ENCODE assay signal across 9 cellular contexts in genomic region chr9:120619751-120620655, GRCh38. TPM values are rescaled to one million over a fixed set of nuclear protein-coding genes. Genes with fewer than 3 reads are reported as not detected.
DNase-seq lines count a peak whose midpoint lies in the region; ATAC-seq, FAIRE-seq and TF ChIP-seq lines count a peak whose summit lies in the region.
"Had no signal": no experiment of that assay in that cellular context is flagged by ENCODE, and none has a peak within 500 bp of the region (broad histone marks: within the 10 kb centered on the region; RNA-seq: fewer than 3 reads in every experiment).

No MANE protein-coding gene starts in this region.

- H3K79me2 ChIP-seq in OCI-LY1 (ENCODE audit: insufficient read depth, low read length), result no peaks in the 10 kb centered on the region

- H3K4me1 Mint-ChIP-seq in naive thymus-derived CD8-positive, alpha-beta T cell, result peaks cover 0 to 10% (median 3%) of the 10 kb centered on the region in 4 donors

- no peak overlapping the region for H3K9ac ChIP-seq in OCI-LY1 (ENCODE audit: low read length)

- no peaks in the 10 kb centered on the region for H3F3A ChIP-seq in OCI-LY1 (ENCODE audit: insufficient read depth, low read length)

- no peak overlapping the region for H3K4me3 ChIP-seq in GM12875 (ENCODE audit: low read depth, low read length)
- H3K4me3 ChIP-seq in OCI-LY1 (ENCODE audit: low read depth, low read length, poor library complexity, severe bottlenecking), result no peak overlapping the region
- H3K4me3 ChIP-seq: skin epidermis had no signal

- no peaks in the 10 kb centered on the region for H3K27me3 Mint-ChIP-seq in naive thymus-derived CD8-positive, alpha-beta T cell

- peak overlapping the region in 2 of 10 donors; percentile 6 to 54 for H3K27ac Mint-ChIP-seq in naive thymus-derived CD8-positive, alpha-beta T cell

- H3K9me2 ChIP-seq in OCI-LY1 (ENCODE audit: low read depth, low read length), result no peaks in the 10 kb centered on the region

- H3K4me2 ChIP-seq in OCI-LY1 (ENCODE audit: low read length), result no peak overlapping the region

- H3K27ac ChIP-seq in OCI-LY1 (ENCODE audit: low read depth, low read length, poor library complexity, severe bottlenecking), result no peak overlapping the region

- H4K20me1 ChIP-seq in OCI-LY1 (ENCODE audit: insufficient read depth, low read length), result no peaks in the 10 kb centered on the region

- TF ChIP-seq CTCF in GM12875 (IDR thresholded peaks at IDR 0.05; ENCODE audit: borderline replicate concordance, insufficient read depth, low read depth, low read length) (peak; percentile 57; the same call in 1 of the 2 replicates), OCI-LY1 (IDR thresholded peaks at IDR 0.05; ENCODE audit: low read length) (peak; percentile 86)

- DNase-seq in HTR-8/SVneo (ENCODE audit: insufficient read length, low spot score) (peak; percentile 54), activated T-cell treated with anti-CD3 and anti-CD28 coated beads for 24 hours (ENCODE audit: low read depth) (peak; percentile 43), erythroblast (lab: John Stamatoyannopoulos, UW) (peak; percentile 67 to 83), ecto neural progenitor cell (ENCODE audit: low spot score) (no peak)
- DNase-seq in naive thymus-derived CD8-positive, alpha-beta T cell, result peak; percentile 17 to 72 (median 48)
- DNase-seq in stimulated activated naive CD4-positive, alpha-beta T cell (lab: John Stamatoyannopoulos, UW), result peak in 5 of 6 experiments; percentile 30 to 62 (median 34)

- H2AFZ ChIP-seq in OCI-LY1 (ENCODE audit: low read length), result no peak overlapping the region

- FAIRE-seq in HTR-8/SVneo (lab: Jason Lieb, UNC), result no peak

- H3K9me3 ChIP-seq in OCI-LY1 (ENCODE audit: low read length), result no peaks in the 10 kb centered on the region

- H3K36me3 Mint-ChIP-seq in naive thymus-derived CD8-positive, alpha-beta T cell, result peaks cover 0 to 30% (median under 1%) of the 10 kb centered on the region in 3 donors

- TF ChIP-seq POLR2A in erythroblast (IDR thresholded peaks at IDR 0.05; ENCODE audit: low read length), result no peak

- H3K27me3 ChIP-seq in OCI-LY1 (ENCODE audit: insufficient read depth, low read length), result no peaks in the 10 kb centered on the region

- POLR2A ChIA-PET in naive thymus-derived CD8-positive, alpha-beta T cell (lab: Charles Lee), result interaction anchor here (0.7 kb wide), 1 partner anchor 95 kb away, joined by 3 read pairs; the partner anchor contains the start of gene MEGF9

- H3K36me3 ChIP-seq in OCI-LY1 (ENCODE audit: insufficient read depth, low read length), result no peaks in the 10 kb centered on the region

- H3K9me3 Mint-ChIP-seq in naive thymus-derived CD8-positive, alpha-beta T cell, result no peaks in the 10 kb centered on the region

- peak; percentile 81 to 88 for ATAC-seq in naive thymus-derived CD8-positive, alpha-beta T cell

- H3K4me3 Mint-ChIP-seq in naive thymus-derived CD8-positive, alpha-beta T cell, result no peak overlapping the region

- no peaks in the 10 kb centered on the region for H3K4me1 ChIP-seq in OCI-LY1 (ENCODE audit: insufficient read depth, low read length, severe bottlenecking)

RNA-seq across cellular contexts. Expression of gene CDK5RAP2, which starts 40.0 kb away (rescaled TPM):
- 10 to 100 TPM; 81.1 to 94.9 TPM for total RNA-seq in naive thymus-derived CD8-positive, alpha-beta T cell
- 10 to 100 TPM; 17.1 to 29.2 (median 19.0) TPM for polyA plus RNA-seq in naive thymus-derived CD8-positive, alpha-beta T cell
